In genomic region chr13:50123515-50123861, GRCh38 we compare ENCODE assay signal across 8 cellular contexts.
DNase-seq lines count a peak whose midpoint lies in the region; ATAC-seq and TF ChIP-seq lines count a peak whose summit lies in the region.

No MANE protein-coding gene starts in this region.

- H3K9me3 ChIP-seq in iPS-20b (ENCODE audit: insufficient read depth, low read depth, low read length) (peaks cover 1% of the 10 kb centered on the region; the same call in 1 of the 2 replicates), subcutaneous abdominal adipose tissue (ENCODE audit: control insufficient read depth in 5 of 5, low read length in 5 of 5) (no peaks in the 10 kb centered on the region)

- POLR2A ChIA-PET in activated CD8-positive, alpha-beta T cell treated with anti-CD3 and anti-CD28 coated beads for 36 hours (lab: Charles Lee), result interaction anchor here (0.7 to 4.9 kb wide), 10 partner anchors 8 to 126 kb away, joined by 3 to 79 read pairs (median 6); partner anchors contain the start of gene TRIM13

- no peaks in the 10 kb centered on the region for H3K9me3 Mint-ChIP-seq in activated CD8-positive, alpha-beta T cell treated with anti-CD3 and anti-CD28 coated beads for 36 hours

- no peak for TF ChIP-seq CTCF in activated CD8-positive, alpha-beta T cell treated with anti-CD3 and anti-CD28 coated beads for 36 hours (IDR thresholded peaks at IDR 0.05)

- H3K27ac ChIP-seq in iPS-20b (ENCODE audit: low read length), result no peak overlapping the region
- H3K27ac ChIP-seq in subcutaneous abdominal adipose tissue (ENCODE audit: low read depth, low read length), result peak overlapping the region; percentile 97

- CTCF ChIA-PET in activated CD8-positive, alpha-beta T cell treated with anti-CD3 and anti-CD28 coated beads for 36 hours (lab: Charles Lee), result interaction anchor here (1.0 to 8.2 kb wide), 4 partner anchors 11 to 789 kb away, joined by 3 to 82 read pairs (median 6); no protein-coding TSS in a partner anchor

- peak overlapping the region; percentile 80 for H3K4me3 Mint-ChIP-seq in activated CD8-positive, alpha-beta T cell treated with anti-CD3 and anti-CD28 coated beads for 36 hours

- H3K4me1 ChIP-seq in iPS-20b (ENCODE audit: insufficient read depth, low read length) (peaks cover 21% of the 10 kb centered on the region; the same call in 1 of the 2 replicates), subcutaneous abdominal adipose tissue (ENCODE audit: control insufficient read depth in 5 of 5, insufficient read depth in 5 of 5, low read length in 5 of 5) (peaks cover 8 to 58% (median 52%) of the 10 kb centered on the region in 5 donors)

- peak; percentile 38 for DNase-seq in NCI-H2227 treated with DMSO at 0.1 percent for 48 hours (lab: John Stamatoyannopoulos, UW)
- no peak for DNase-seq in NCI-H2227 (lab: John Stamatoyannopoulos, UW; ENCODE audit: unreplicated experiment)
- DNase-seq in activated CD8-positive, alpha-beta T cell treated with anti-CD3 and anti-CD28 coated beads for 36 hours, result no peak
- DNase-seq in NCI-H226, result no peak

- peak overlapping the region; percentile 88 for H3K27ac Mint-ChIP-seq in activated CD8-positive, alpha-beta T cell treated with anti-CD3 and anti-CD28 coated beads for 36 hours

- peaks cover 41% of the 10 kb centered on the region for H3K4me1 Mint-ChIP-seq in activated CD8-positive, alpha-beta T cell treated with anti-CD3 and anti-CD28 coated beads for 36 hours (ENCODE audit: low read depth)

- peaks cover 9% of the 10 kb centered on the region for H3K36me3 Mint-ChIP-seq in activated CD8-positive, alpha-beta T cell treated with anti-CD3 and anti-CD28 coated beads for 36 hours (ENCODE audit: low read depth)

- intact Hi-C loops in activated CD8-positive, alpha-beta T cell treated with anti-CD3 and anti-CD28 coated beads for 36 hours (cut with micrococcal nuclease), result loop anchor here (1.0 to 10.0 kb wide), 3 partner anchors 41 to 241 kb away; partner anchors contain the start of gene TRIM13

- no peaks in the 10 kb centered on the region for H3K36me3 ChIP-seq in iPS-20b (ENCODE audit: insufficient read depth, low read depth, low read length)
- H3K36me3 ChIP-seq in subcutaneous abdominal adipose tissue (ENCODE audit: control insufficient read depth in 5 of 5, insufficient read depth in 5 of 5, low read length in 5 of 5), result peaks cover 0 to 6% (median 0%) of the 10 kb centered on the region in 5 donors

- peaks cover 12% of the 10 kb centered on the region for H3K27me3 Mint-ChIP-seq in activated CD8-positive, alpha-beta T cell treated with anti-CD3 and anti-CD28 coated beads for 36 hours

- peak overlapping the region; percentile 37; the same call in 1 of the 2 replicates for H3K9ac ChIP-seq in iPS-20b (ENCODE audit: low read depth, low read length)
- H3K9ac ChIP-seq in subcutaneous abdominal adipose tissue (ENCODE audit: low read length in 5 of 5), result peak overlapping the region; percentile 59 to 96 (median 91)

- H3K4me3 ChIP-seq in iPS-20b (ENCODE audit: low read length) (peak overlapping the region; percentile 80), subcutaneous abdominal adipose tissue (ENCODE audit: low read depth in 1 of 5, low read length in 5 of 5) (peak overlapping the region; percentile 81 to 99 (median 90))

- ATAC-seq in activated CD8-positive, alpha-beta T cell treated with anti-CD3 and anti-CD28 coated beads for 36 hours, result no peak
- ATAC-seq in GM18505 (IDR thresholded peaks at IDR 0.05; ENCODE audit: unreplicated experiment) (no peak), HG02852 (IDR thresholded peaks at IDR 0.05; ENCODE audit: unreplicated experiment) (no peak)

- peaks cover 84% of the 10 kb centered on the region for H3K27me3 ChIP-seq in iPS-20b (ENCODE audit: insufficient read depth, low read length)
- peaks cover 0 to 6% (median 2%) of the 10 kb centered on the region in 5 donors for H3K27me3 ChIP-seq in subcutaneous abdominal adipose tissue (ENCODE audit: control insufficient read depth in 5 of 5, insufficient read depth in 4 of 5, low read length in 5 of 5)

- no peak for TF ChIP-seq POLR2A in GM18505 (IDR thresholded peaks at IDR 0.05; ENCODE audit: borderline replicate concordance, extremely low read depth, insufficient read depth, insufficient read length)
